25 cellular contexts compared by ENCODE assay signal in genomic region chr9:97517331-97518089, GRCh38. TPM values are rescaled to one million over a fixed set of nuclear protein-coding genes. Genes with fewer than 3 reads are reported as not detected.
DNase-seq lines count a peak whose midpoint lies in the region; ATAC-seq and TF ChIP-seq lines count a peak whose summit lies in the region.
"Had no signal": no experiment of that assay in that cellular context is flagged by ENCODE, and none has a peak within 500 bp of the region (broad histone marks: within the 10 kb centered on the region; RNA-seq: fewer than 3 reads in every experiment).

No MANE protein-coding gene starts in this region.

- intact Hi-C loops in Right ventricle myocardium superior (cut with DNase I) = no loop called here

- no peak for TF ChIP-seq POLR2A in gastroesophageal sphincter (IDR thresholded peaks at IDR 0.05)

- no peak for TF ChIP-seq CTCF in right atrium auricular region (IDR thresholded peaks at IDR 0.05)
- TF ChIP-seq CTCF in gastroesophageal sphincter (IDR thresholded peaks at IDR 0.05) = no peak

- H3K27me3 ChIP-seq in right atrium auricular region = no peaks in the 10 kb centered on the region
- no peaks in the 10 kb centered on the region for H3K27me3 ChIP-seq in gastroesophageal sphincter
- H3K27me3 ChIP-seq in skeletal muscle tissue (ENCODE audit: control insufficient read depth in 3 of 3, insufficient read depth in 3 of 3, low read length in 3 of 3) = no peaks in the 10 kb centered on the region

- H3K9me3 ChIP-seq in right atrium auricular region (no peaks in the 10 kb centered on the region), gastroesophageal sphincter (no peaks in the 10 kb centered on the region), skeletal muscle tissue (ENCODE audit: control insufficient read depth in 3 of 3, low read length in 3 of 3) (no peaks in the 10 kb centered on the region)
- H3K9me3 ChIP-seq: A549 had no signal

- 71 to 75% methylated on average over 7 to 11 of the region's 14 CpGs for WGBS in gastroesophageal sphincter (ENCODE audit: low coverage in 1 of 2), 2 donors

- no peaks in the 10 kb centered on the region for H3K4me1 Mint-ChIP-seq in T-helper 2 cell treated with Interferon-gamma antibody and Interleukin-4, amounts not matched to agents 5 μg/mL and 100 μg/mL, for 36 hours (ENCODE audit: low read depth)
- H3K4me1 Mint-ChIP-seq: immature natural killer cell, naive B cell had no signal

- no peak for ATAC-seq in Right ventricle myocardium superior (ENCODE audit: poor library complexity)
- ATAC-seq in gastroesophageal sphincter = no peak
- ATAC-seq in GM21737 (IDR thresholded peaks at IDR 0.05; ENCODE audit: unreplicated experiment) = no peak
- ATAC-seq in HG02981 (IDR thresholded peaks at IDR 0.05; ENCODE audit: unreplicated experiment) = no peak
- ATAC-seq: CD8-positive, alpha-beta T cell had no signal

- no peak for TF ChIP-seq EP300 in gastroesophageal sphincter (IDR thresholded peaks at IDR 0.05)

- H3K9ac ChIP-seq in skeletal muscle tissue (ENCODE audit: low read depth in 1 of 3, low read length in 3 of 3) = peak overlapping the region in 1 of 3 donors; percentile 20

- no peak overlapping the region for H3K4me3 ChIP-seq in right atrium auricular region
- no peak overlapping the region for H3K4me3 ChIP-seq in gastroesophageal sphincter
- no peak overlapping the region for H3K4me3 ChIP-seq in skeletal muscle tissue (ENCODE audit: low read length in 3 of 3)
- H3K4me3 ChIP-seq: A549, SK-N-MC had no signal

- H3K36me3 Mint-ChIP-seq in T-helper 2 cell treated with Interferon-gamma antibody and Interleukin-4, amounts not matched to agents 5 μg/mL and 100 μg/mL, for 36 hours (ENCODE audit: low read depth) = no peaks in the 10 kb centered on the region
- H3K36me3 Mint-ChIP-seq: CD8-positive, alpha-beta T cell; immature natural killer cell; naive B cell had no signal

- DNase-seq in right atrium auricular region (ENCODE audit: low spot score) (no peak), Right ventricle myocardium superior (no peak)
- no peak for DNase-seq in T-helper 2 cell treated with Interferon-gamma antibody and Interleukin-4, amounts not matched to agents 5 μg/mL and 100 μg/mL, for 36 hours (ENCODE audit: low spot score)
- DNase-seq in NK-92 treated with Interleukin-12 subunit alpha and Interleukin-12 subunit beta, amount 100 ng/mL, for 24 hours (lab: John Stamatoyannopoulos, UW) = no peak
- DNase-seq: activated CD4-positive, alpha-beta T cell treated with anti-CD3 and anti-CD28 coated beads for 4 hours; activated gamma-delta T cell; activated T-cell treated with anti-CD3 and anti-CD28 coated beads, Interleukin-2, amount 50 U/mL, for 24 hours; CD8-positive, alpha-beta T cell; dermis blood vessel endothelial cell; hypothalamus; immature natural killer cell; mesendoderm; naive B cell; NCI-H1092; NCI-H187; NCI-H526 treated with DMSO at 0.1 percent for 48 hours; retina; stimulated activated CD4-positive, alpha-beta T cell treated with anti-CD3 and anti-CD28 coated beads, Interleukin-2, amount 100 ng/mL, for 48 hours had no signal

- H3K36me3 ChIP-seq in right atrium auricular region = peaks cover 11% of the 10 kb centered on the region
- H3K36me3 ChIP-seq in gastroesophageal sphincter = no peaks in the 10 kb centered on the region
- peaks cover 0 to 4% (median 0%) of the 10 kb centered on the region in 3 donors for H3K36me3 ChIP-seq in skeletal muscle tissue (ENCODE audit: control insufficient read depth in 3 of 3, insufficient read depth in 3 of 3, low read length in 3 of 3)

- H3K27ac ChIP-seq in right atrium auricular region = peak overlapping the region; percentile 79 to 85
- H3K27ac ChIP-seq in gastroesophageal sphincter = peak overlapping the region; percentile 76 to 86 (median 84)
- H3K27ac ChIP-seq in skeletal muscle tissue (ENCODE audit: low read depth, low read length) = peak overlapping the region; percentile 71
- H3K27ac ChIP-seq: SK-N-MC had no signal

- H3K27me3 Mint-ChIP-seq in T-helper 2 cell treated with Interferon-gamma antibody and Interleukin-4, amounts not matched to agents 5 μg/mL and 100 μg/mL, for 36 hours (ENCODE audit: low read depth) = peaks cover 42% of the 10 kb centered on the region

- H3K4me3 Mint-ChIP-seq in T-helper 2 cell treated with Interferon-gamma antibody and Interleukin-4, amounts not matched to agents 5 μg/mL and 100 μg/mL, for 36 hours = no peak overlapping the region
- H3K4me3 Mint-ChIP-seq: activated T-cell treated with anti-CD3 and anti-CD28 coated beads, Interleukin-2, amount 50 U/mL, for 24 hours; CD8-positive, alpha-beta T cell; immature natural killer cell; T-helper 1 cell treated with Interleukin-12 subunit alpha and Interleukin-12 subunit beta and Interleukin-4 antibody, amounts not matched to agents 30 μg/mL and 1 μg/mL, for 36 hours had no signal

- H3K4me1 ChIP-seq in right atrium auricular region (peaks cover 0 to 96% of the 10 kb centered on the region in 2 donors), gastroesophageal sphincter (peaks cover 25 to 95% (median 29%) of the 10 kb centered on the region in 3 donors), skeletal muscle tissue (ENCODE audit: control insufficient read depth in 3 of 3, insufficient read depth in 3 of 3, low read length in 3 of 3) (peaks cover 65 to 84% (median 70%) of the 10 kb centered on the region in 3 donors)

- no peaks in the 10 kb centered on the region for H3K9me3 Mint-ChIP-seq in T-helper 2 cell treated with Interferon-gamma antibody and Interleukin-4, amounts not matched to agents 5 μg/mL and 100 μg/mL, for 36 hours
- H3K9me3 Mint-ChIP-seq: activated T-cell treated with anti-CD3 and anti-CD28 coated beads, Interleukin-2, amount 50 U/mL, for 24 hours; CD8-positive, alpha-beta T cell; immature natural killer cell; T-helper 1 cell treated with Interleukin-12 subunit alpha and Interleukin-12 subunit beta and Interleukin-4 antibody, amounts not matched to agents 30 μg/mL and 1 μg/mL, for 36 hours had no signal

- H3K27ac Mint-ChIP-seq in T-helper 2 cell treated with Interferon-gamma antibody and Interleukin-4, amounts not matched to agents 5 μg/mL and 100 μg/mL, for 36 hours = no peak overlapping the region
- H3K27ac Mint-ChIP-seq: activated T-cell treated with anti-CD3 and anti-CD28 coated beads, Interleukin-2, amount 50 U/mL, for 24 hours; CD8-positive, alpha-beta T cell; immature natural killer cell; naive B cell; T-helper 1 cell treated with Interleukin-12 subunit alpha and Interleukin-12 subunit beta and Interleukin-4 antibody, amounts not matched to agents 30 μg/mL and 1 μg/mL, for 36 hours had no signal

RNA-seq across cellular contexts. Expression of gene TMOD1, which starts 16.0 kb away (rescaled TPM):
- total RNA-seq in right atrium auricular region (100 to 1,000 TPM; 118 to 122 TPM), Right ventricle myocardium superior (192 TPM), gastroesophageal sphincter (10 to 100 TPM; 38.6 to 99.6 (median 76.7) TPM), skeletal muscle tissue (45.9 TPM)
